24 cellular contexts compared by ENCODE assay signal in genomic region chrX:68650491-68650890, GRCh38. TPM values are rescaled to one million over a fixed set of nuclear protein-coding genes. Genes with fewer than 3 reads are reported as not detected.
DNase-seq lines count a peak whose midpoint lies in the region; TF ChIP-seq lines count a peak whose summit lies in the region.
"Had no signal": no experiment of that assay in that cellular context is flagged by ENCODE, and none has a peak within 500 bp of the region (broad histone marks: within the 10 kb centered on the region; RNA-seq: fewer than 3 reads in every experiment).

No MANE protein-coding gene starts in this region.

- H3K4me1 ChIP-seq in tibial artery: peaks cover 0 to 10% (median 5%) of the 10 kb centered on the region in 4 donors
- H3K4me1 ChIP-seq: transverse colon had no signal

- no peaks in the 10 kb centered on the region for H3K27me3 ChIP-seq in MG63
- H3K27me3 ChIP-seq in tibial artery: no peaks in the 10 kb centered on the region
- H3K27me3 ChIP-seq: transverse colon had no signal

- H3K4me3 ChIP-seq in MG63 (no peak overlapping the region), tibial artery (no peak overlapping the region)
- H3K4me3 ChIP-seq: transverse colon had no signal

- H3K36me3 ChIP-seq in MG63 (no peaks in the 10 kb centered on the region), tibial artery (no peaks in the 10 kb centered on the region)
- H3K36me3 ChIP-seq: transverse colon had no signal

- TF ChIP-seq CTCF in tibial artery (IDR thresholded peaks at IDR 0.05): no peak

- no peak overlapping the region for H3K27ac Mint-ChIP-seq in activated CD4-positive, alpha-beta T cell treated with anti-CD3 and anti-CD28 coated beads, Interleukin-2, amount 10 ng/mL, durations not matched to agents 24 days and 14 days
- H3K27ac Mint-ChIP-seq: activated CD8-positive, alpha-beta T cell treated with anti-CD3 and anti-CD28 coated beads, Interleukin-2, amount 10 ng/mL, durations not matched to agents 7 days and 5 days; IgD-negative memory B cell; naive thymus-derived CD4-positive, alpha-beta T cell; stimulated activated naive CD8-positive, alpha-beta T cell treated with anti-CD3 and anti-CD28 coated beads, Interleukin-15, amount 100 ng/mL, for 72 hours had no signal

- H3K9me3 Mint-ChIP-seq in activated CD4-positive, alpha-beta T cell treated with anti-CD3 and anti-CD28 coated beads, Interleukin-2, amount 10 ng/mL, durations not matched to agents 24 days and 14 days: no peaks in the 10 kb centered on the region
- H3K9me3 Mint-ChIP-seq: IgD-negative memory B cell; stimulated activated naive CD8-positive, alpha-beta T cell treated with anti-CD3 and anti-CD28 coated beads, Interleukin-15, amount 100 ng/mL, for 72 hours had no signal

- peak; percentile 12 for DNase-seq in AG20443 (ENCODE audit: low spot score)
- peak; percentile 42 for DNase-seq in MG63
- peak; percentile 37 for DNase-seq in astrocyte of the hippocampus (ENCODE audit: low read depth, low spot score)
- DNase-seq in kidney glomerular epithelial cell (lab: John Stamatoyannopoulos, UW): peak; percentile 16
- DNase-seq in tibial artery: no peak
- no peak for DNase-seq in effector CD4-positive, alpha-beta T cell
- DNase-seq in activated CD4-positive, alpha-beta T cell treated with anti-CD3 and anti-CD28 coated beads, Interleukin-2, amount 10 ng/mL, durations not matched to agents 24 days and 14 days: no peak
- DNase-seq in stimulated activated CD4-positive, alpha-beta T cell treated with anti-CD3 and anti-CD28 coated beads, Interleukin-2, amount 100 ng/mL, for 48 hours: no peak
- DNase-seq: activated CD8-positive, alpha-beta T cell treated with anti-CD3 and anti-CD28 coated beads, Interleukin-2, amount 10 ng/mL, durations not matched to agents 7 days and 5 days; activated naive CD4-positive, alpha-beta T cell treated with Interleukin-2 at 50 U/mL for 16 hours; activated T-cell treated with anti-CD3 and anti-CD28 coated beads, Interleukin-2, amount 50 U/mL, for 1 hour; amygdala; effector CD8-positive, alpha-beta T cell; GDM1; left cardiac atrium; naive thymus-derived CD4-positive, alpha-beta T cell; NCI-H1436 treated with DMSO at 0.1 percent for 48 hours; NCI-H526 treated with DMSO at 0.1 percent for 48 hours; right cardiac atrium; stimulated activated naive CD8-positive, alpha-beta T cell treated with anti-CD3 and anti-CD28 coated beads, Interleukin-15, amount 100 ng/mL, for 72 hours; T1000; transverse colon had no signal

- H3K4me1 Mint-ChIP-seq in activated CD4-positive, alpha-beta T cell treated with anti-CD3 and anti-CD28 coated beads, Interleukin-2, amount 10 ng/mL, durations not matched to agents 24 days and 14 days: no peaks in the 10 kb centered on the region
- H3K4me1 Mint-ChIP-seq: IgD-negative memory B cell; naive thymus-derived CD4-positive, alpha-beta T cell; stimulated activated naive CD8-positive, alpha-beta T cell treated with anti-CD3 and anti-CD28 coated beads, Interleukin-15, amount 100 ng/mL, for 72 hours had no signal

- H3K4me3 Mint-ChIP-seq in activated CD4-positive, alpha-beta T cell treated with anti-CD3 and anti-CD28 coated beads, Interleukin-2, amount 10 ng/mL, durations not matched to agents 24 days and 14 days: no peak overlapping the region
- H3K4me3 Mint-ChIP-seq: activated CD8-positive, alpha-beta T cell treated with anti-CD3 and anti-CD28 coated beads, Interleukin-2, amount 10 ng/mL, durations not matched to agents 7 days and 5 days; IgD-negative memory B cell; naive thymus-derived CD4-positive, alpha-beta T cell; stimulated activated naive CD8-positive, alpha-beta T cell treated with anti-CD3 and anti-CD28 coated beads, Interleukin-15, amount 100 ng/mL, for 72 hours had no signal

- peaks cover 6% of the 10 kb centered on the region for H3K27me3 Mint-ChIP-seq in activated CD4-positive, alpha-beta T cell treated with anti-CD3 and anti-CD28 coated beads, Interleukin-2, amount 10 ng/mL, durations not matched to agents 24 days and 14 days

- no peak overlapping the region for H3K27ac ChIP-seq in tibial artery
- H3K27ac ChIP-seq: C4-2B, transverse colon had no signal

- intact Hi-C loops in tibial artery (cut with DNase I; ENCODE audit: low total_unique reads): no loop called here
- intact Hi-C loops in activated CD4-positive, alpha-beta T cell treated with anti-CD3 and anti-CD28 coated beads, Interleukin-2, amount 10 ng/mL, durations not matched to agents 24 days and 14 days (cut with micrococcal nuclease): no loop called here

- H3K36me3 Mint-ChIP-seq in activated CD4-positive, alpha-beta T cell treated with anti-CD3 and anti-CD28 coated beads, Interleukin-2, amount 10 ng/mL, durations not matched to agents 24 days and 14 days (ENCODE audit: low read depth): no peaks in the 10 kb centered on the region
- H3K36me3 Mint-ChIP-seq: IgD-negative memory B cell; naive thymus-derived CD4-positive, alpha-beta T cell had no signal

- no peaks in the 10 kb centered on the region for H3K9me3 ChIP-seq in MG63
- no peaks in the 10 kb centered on the region for H3K9me3 ChIP-seq in tibial artery
- H3K9me3 ChIP-seq: transverse colon had no signal

RNA-seq across cellular contexts. Expression of gene STARD8, which starts 3.0 kb away (rescaled TPM):
- total RNA-seq in MG63 (2014; rRNA removed; shearing (Covaris generic); ENCODE audit: low replicate concordance): 1.4 and 2.8 TPM in 2 replicates
- 2.5 and 3.3 TPM in 2 replicates for total RNA-seq in activated CD4-positive, alpha-beta T cell treated with anti-CD3 and anti-CD28 coated beads, Interleukin-2, amount 10 ng/mL, durations not matched to agents 24 days and 14 days

Comparison
In these comparisons a context has a peak if more than half of its experiments do, and no peak if none do; other contexts are left out.
1. DNase-seq: peak in AG20443 (single experiment), MG63 (single experiment), astrocyte of the hippocampus (single experiment) and kidney glomerular epithelial cell (single experiment); none in tibial artery (0 of 2), effector CD4-positive, alpha-beta T cell (single experiment), activated CD4-positive, alpha-beta T cell treated with anti-CD3 and anti-CD28 coated beads, Interleukin-2, amount 10 ng/mL, durations not matched to agents 24 days and 14 days (single experiment) and stimulated activated CD4-positive, alpha-beta T cell treated with anti-CD3 and anti-CD28 coated beads, Interleukin-2, amount 100 ng/mL, for 48 hours (0 of 2).